Comparison of ENCODE assay signal across 8 cellular contexts in genomic region chr7:47100815-47101435, GRCh38.
DNase-seq lines count a peak whose midpoint lies in the region; ATAC-seq and TF ChIP-seq lines count a peak whose summit lies in the region.

No MANE protein-coding gene starts in this region.

- 39% methylated on average over 5 of the region's 5 CpGs for WGBS in suprapubic skin

- TF ChIP-seq POLR2A in suprapubic skin (IDR thresholded peaks at IDR 0.05) = no peak

- H3K4me1 ChIP-seq in SJSA1 (replicated peaks) (no peaks in the 10 kb centered on the region), upper lobe of right lung (no peaks in the 10 kb centered on the region), suprapubic skin (no peaks in the 10 kb centered on the region)

- intact Hi-C loops in upper lobe of right lung (cut with DNase I) = no loop called here

- H3K9me3 ChIP-seq in SJSA1 (replicated peaks) (no peaks in the 10 kb centered on the region), upper lobe of right lung (no peaks in the 10 kb centered on the region), suprapubic skin (no peaks in the 10 kb centered on the region)

- H3K4me3 ChIP-seq in HL-60 (replicated peaks; ENCODE audit: insufficient read depth, low read length) = no peak overlapping the region
- H3K4me3 ChIP-seq in SJSA1 = no peak overlapping the region
- H3K4me3 ChIP-seq in upper lobe of right lung = no peak overlapping the region
- H3K4me3 ChIP-seq in suprapubic skin = no peak overlapping the region

- in situ Hi-C loops in G401 (cut with HindIII; ENCODE audit: low sequenced_read_pairs) = no loop called here

- ATAC-seq in upper lobe of right lung = peak; percentile 94

- DNase-seq in CD1c-positive myeloid dendritic cell (ENCODE audit: extremely low spot score) = peak; percentile 37
- DNase-seq in HL-60 (ENCODE audit: low read depth in 1 of 2, low spot score in 1 of 2) = peak; percentile 10 to 17
- DNase-seq in SJSA1 (ENCODE audit: low read depth in 1 of 2, low spot score in 2 of 2) = peak; percentile 47 to 61
- DNase-seq in glomerular visceral epithelial cell (ENCODE audit: extremely low spot score) = peak; percentile 35
- DNase-seq in upper lobe of right lung = peak; percentile 80
- no peak for DNase-seq in suprapubic skin (ENCODE audit: low spot score in 2 of 2)
- DNase-seq in activated CD4-positive, alpha-beta T cell treated with anti-CD3 and anti-CD28 coated beads, Interleukin-2, amount 50 U/mL, for 4 hours = no peak
- DNase-seq in G401 (ENCODE audit: low spot score) = no peak

- no peak overlapping the region for H3K27ac ChIP-seq in HL-60 (replicated peaks)
- H3K27ac ChIP-seq in SJSA1 = no peak overlapping the region
- H3K27ac ChIP-seq in upper lobe of right lung = no peak overlapping the region
- H3K27ac ChIP-seq in suprapubic skin = no peak overlapping the region

- H3K36me3 ChIP-seq in SJSA1 = no peaks in the 10 kb centered on the region
- H3K36me3 ChIP-seq in upper lobe of right lung = no peaks in the 10 kb centered on the region
- H3K36me3 ChIP-seq in suprapubic skin = no peaks in the 10 kb centered on the region

- no peak for TF ChIP-seq EP300 in suprapubic skin (IDR thresholded peaks at IDR 0.05)

- no peaks in the 10 kb centered on the region for H3K27me3 ChIP-seq in HL-60 (ENCODE audit: insufficient read depth, poor library complexity, severe bottlenecking)
- H3K27me3 ChIP-seq in SJSA1 (replicated peaks) = no peaks in the 10 kb centered on the region
- H3K27me3 ChIP-seq in upper lobe of right lung = no peaks in the 10 kb centered on the region
- no peaks in the 10 kb centered on the region for H3K27me3 ChIP-seq in suprapubic skin

- peak; percentile 11 for TF ChIP-seq CTCF in HL-60 (IDR thresholded peaks at IDR 0.05; ENCODE audit: insufficient read depth, low read length)
- TF ChIP-seq CTCF in upper lobe of right lung (IDR thresholded peaks at IDR 0.05) = peak; percentile 52
- peak in 1 of 2 donors; percentile 22 for TF ChIP-seq CTCF in suprapubic skin (IDR thresholded peaks at IDR 0.05)

Comparison
In these comparisons a context has a peak if more than half of its experiments do, and no peak if none do; other contexts are left out.
1. DNase-seq: peak in CD1c-positive myeloid dendritic cell (single experiment), HL-60 (2 of 2), SJSA1 (2 of 2), glomerular visceral epithelial cell (single experiment) and upper lobe of right lung (single experiment); none in suprapubic skin (0 of 2), activated CD4-positive, alpha-beta T cell treated with anti-CD3 and anti-CD28 coated beads, Interleukin-2, amount 50 U/mL, for 4 hours (0 of 2) and G401 (single experiment).